ENCODE assay signal across 8 cellular contexts in genomic region chr19:24032651-24033050, GRCh38. TPM values are rescaled to one million over a fixed set of nuclear protein-coding genes. Genes with fewer than 3 reads are reported as not detected.
DNase-seq lines count a peak whose midpoint lies in the region; ATAC-seq and TF ChIP-seq lines count a peak whose summit lies in the region.

No MANE protein-coding gene starts in this region.

- peak overlapping the region; percentile 28; the same call in 1 of the 2 replicates for H3K4me3 ChIP-seq in GM12864 (ENCODE audit: low read depth, low read length)
- H3K4me3 ChIP-seq in SK-N-SH (ENCODE audit: low read depth in 2 of 2, low read length in 1 of 2): peak overlapping the region; percentile 70 to 96
- peak overlapping the region; percentile 50 to 94 (median 86) for H3K4me3 ChIP-seq in esophagus squamous epithelium
- peak overlapping the region; percentile 69 to 85 (median 74) for H3K4me3 ChIP-seq in sigmoid colon
- peak overlapping the region in 1 of 2 donors; percentile 88 for H3K4me3 ChIP-seq in aorta (ENCODE audit: low read length in 2 of 2)

- peak overlapping the region; percentile 98 for H2AFZ ChIP-seq in SK-N-SH (ENCODE audit: low read depth)

- H3K27ac ChIP-seq in SK-N-SH (ENCODE audit: low read depth in 2 of 2, low read length in 1 of 2): peak overlapping the region in 1 of 2 experiments; percentile 97; a peak in 2 of 4 replicates
- peak overlapping the region; percentile 89 to 98 (median 96) for H3K27ac ChIP-seq in esophagus squamous epithelium
- H3K27ac ChIP-seq in sigmoid colon: peak overlapping the region; percentile 92 to 96 (median 95)
- H3K27ac ChIP-seq in aorta (ENCODE audit: low read depth in 1 of 2, low read length in 2 of 2): peak overlapping the region in 1 of 2 donors; percentile 45

- H3K4me2 ChIP-seq in SK-N-SH: peak overlapping the region; percentile 80

- H3K9me3 ChIP-seq in SK-N-SH: no peaks in the 10 kb centered on the region
- H3K9me3 ChIP-seq in esophagus squamous epithelium: no peaks in the 10 kb centered on the region
- H3K9me3 ChIP-seq in sigmoid colon: no peaks in the 10 kb centered on the region
- H3K9me3 ChIP-seq in aorta (ENCODE audit: control insufficient read depth, low read length): no peaks in the 10 kb centered on the region

- H3K27me3 ChIP-seq in SK-N-SH (ENCODE audit: insufficient read depth) (no peaks in the 10 kb centered on the region), esophagus squamous epithelium (no peaks in the 10 kb centered on the region), sigmoid colon (no peaks in the 10 kb centered on the region), aorta (ENCODE audit: control insufficient read depth in 1 of 2, insufficient read depth in 2 of 2, low read length in 1 of 2) (no peaks in the 10 kb centered on the region)

- H3K4me1 ChIP-seq in SK-N-SH (ENCODE audit: control insufficient read depth in 1 of 2, insufficient read depth in 2 of 2, low read depth in 1 of 2, low read length in 1 of 2) (peaks cover 5% of the 10 kb centered on the region in 2 experiments; a peak in 2 of 4 replicates), esophagus squamous epithelium (peaks cover 7 to 37% (median 21%) of the 10 kb centered on the region in 3 donors), sigmoid colon (peaks cover 0 to 31% (median 24%) of the 10 kb centered on the region in 4 donors), aorta (ENCODE audit: control insufficient read depth in 1 of 2, insufficient read depth in 2 of 2, low read length in 2 of 2) (peaks cover 0 to 2% of the 10 kb centered on the region in 2 donors)

- TF ChIP-seq POLR2A in esophagus squamous epithelium (IDR thresholded peaks at IDR 0.05): no peak
- TF ChIP-seq POLR2A in sigmoid colon (IDR thresholded peaks at IDR 0.05): no peak

- peaks cover 39% of the 10 kb centered on the region for H3K79me2 ChIP-seq in SK-N-SH (ENCODE audit: insufficient read depth)

- H3K9me2 ChIP-seq in SK-N-SH: no peaks in the 10 kb centered on the region

- POLR2A ChIA-PET in SK-N-SH (lab: Yijun Ruan, JAX): interaction anchor here (0.6 to 2.2 kb wide), 7 partner anchors 9 to 617 kb away, joined by 3 to 22 read pairs (median 8); partner anchors contain the start of genes ZNF254 and ZNF681

- TF ChIP-seq RAD21 in SK-N-SH (IDR thresholded peaks at IDR 0.05; ENCODE audit: low read length): no peak

- TF ChIP-seq EP300 in SK-N-SH (IDR thresholded peaks at IDR 0.05; ENCODE audit: borderline replicate concordance in 1 of 2, low read depth in 1 of 2, low read length in 1 of 2) (no peak), sigmoid colon (IDR thresholded peaks at IDR 0.05) (no peak)

- peaks cover 9 to 18% of the 10 kb centered on the region in 2 experiments for H3K36me3 ChIP-seq in SK-N-SH (replicated peaks in 1 of 2; ENCODE audit: control insufficient read depth in 1 of 2, insufficient read depth in 2 of 2, low read length in 1 of 2)
- H3K36me3 ChIP-seq in esophagus squamous epithelium: peaks cover 0 to 23% (median 0%) of the 10 kb centered on the region in 3 donors
- H3K36me3 ChIP-seq in sigmoid colon: peaks cover 0 to 19% (median 5%) of the 10 kb centered on the region in 4 donors
- no peaks in the 10 kb centered on the region for H3K36me3 ChIP-seq in aorta (ENCODE audit: control insufficient read depth in 1 of 2, insufficient read depth in 2 of 2, low read length in 1 of 2)

- peak overlapping the region; percentile 98; the same call in 1 of the 2 replicates for H3K9ac ChIP-seq in SK-N-SH

- H4K20me1 ChIP-seq in SK-N-SH (ENCODE audit: insufficient read depth): no peaks in the 10 kb centered on the region; the same call in none of the 2 replicates

- no peak for TF ChIP-seq CTCF in GM12864 (IDR thresholded peaks at IDR 0.05; ENCODE audit: low read depth, low read length, missing control alignments)
- TF ChIP-seq CTCF in SK-N-SH (IDR thresholded peaks at IDR 0.05): no peak
- no peak for TF ChIP-seq CTCF in esophagus squamous epithelium (IDR thresholded peaks at IDR 0.05)
- no peak for TF ChIP-seq CTCF in sigmoid colon (IDR thresholded peaks at IDR 0.05)

- 49% methylated on average over 15 of the region's 15 CpGs for WGBS in SK-N-SH (ENCODE audit: low lambda C conversion rate)
- WGBS in esophagus squamous epithelium, 2 donors: 71 to 75% methylated on average over 13 to 15 of the region's 15 CpGs
- WGBS in sigmoid colon, 2 donors: 55 to 82% methylated on average over 15 of the region's 15 CpGs
- WGBS in aorta, 2 donors: 73 to 78% methylated on average over 15 of the region's 15 CpGs

- CTCF ChIA-PET in SK-N-SH (lab: Yijun Ruan, JAX): interaction anchor here (0.6 to 1.3 kb wide), 2 partner anchors 43 to 128 kb away, joined by 3 read pairs; no protein-coding TSS in a partner anchor

- intact Hi-C loops in esophagus squamous epithelium (cut with DNase I): no loop called here
- intact Hi-C loops in sigmoid colon (cut with DNase I): loop anchor here (5.0 to 10.0 kb wide), 5 partner anchors 120 to 758 kb away; partner anchors contain the start of genes ZNF675, ZNF681, ZNF726 and ZNF91
- intact Hi-C loops in aorta (cut with DNase I): loop anchor here (2.0 to 5.0 kb wide), 2 partner anchors 270 to 274 kb away; partner anchors contain the start of gene ZNF681 (in 1 of the 2)

- DNase-seq in GM12864 (ENCODE audit: low read depth): no peak
- no peak for DNase-seq in SK-N-SH
- DNase-seq in esophagus squamous epithelium (lab: John Stamatoyannopoulos, UW): no peak
- DNase-seq in sigmoid colon: no peak
- DNase-seq in HT-29 (ENCODE audit: low spot score): no peak
- no peak for DNase-seq in A172 (ENCODE audit: low spot score)
- no peak for DNase-seq in stimulated activated naive CD4-positive, alpha-beta T cell treated with Interleukin-2 at 50 U/mL for 16 hours (lab: John Stamatoyannopoulos, UW)
- no peak for DNase-seq in aorta

- ATAC-seq in aorta (ENCODE audit: low FRiP score): no peak

- peaks cover 15% of the 10 kb centered on the region for H3F3A ChIP-seq in SK-N-SH (replicated peaks; ENCODE audit: insufficient read depth)

TF ChIP-seq in SK-N-SH, 30 proteins besides CTCF, POLR2A, EP300 and RAD21 (continues in another document):
- TF ChIP-seq FOXM1 (IDR thresholded peaks at IDR 0.05; ENCODE audit: low read depth): no peak
- no peak for TF ChIP-seq USF2 (IDR thresholded peaks at IDR 0.05; ENCODE audit: borderline replicate concordance, low read depth, low read length)
- no peak for TF ChIP-seq PBX3 (IDR thresholded peaks at IDR 0.05)
- TF ChIP-seq MAX (IDR thresholded peaks at IDR 0.05; ENCODE audit: low read depth): no peak
- no peak for TF ChIP-seq USF1 (IDR thresholded peaks at IDR 0.05; ENCODE audit: borderline replicate concordance, low read depth)
- no peak for TF ChIP-seq CHD2 (IDR thresholded peaks at IDR 0.05; ENCODE audit: low read length, partially characterized antibody)
- TF ChIP-seq SIN3A (IDR thresholded peaks at IDR 0.05; ENCODE audit: borderline replicate concordance, low read depth, low read length): no peak
- TF ChIP-seq NFIC (IDR thresholded peaks at IDR 0.05; ENCODE audit: borderline replicate concordance): no peak

RNA-seq across cellular contexts. Expression of gene ZNF254, which starts 54.3 kb away (rescaled TPM):
- polyA plus RNA-seq in SK-N-SH (2012; rRNA removed): 3.1 and 4.2 TPM in 2 replicates
- polyA plus RNA-seq in SK-N-SH (2012; cell fraction: cytosol; rRNA removed): 3.9 and 5.2 TPM in 2 replicates
- polyA plus RNA-seq in SK-N-SH (2012; cell fraction: nucleus; rRNA removed): 3.4 and 6.1 TPM in 2 replicates
- total RNA-seq in esophagus squamous epithelium: 10 to 100 TPM in 1 of 4 donors, 1 to 10 TPM in 3; 6.1 to 18.3 (median 8.8) TPM
- total RNA-seq in sigmoid colon: 10 to 100 TPM; 11.3 to 23.0 (median 18.7) TPM
- polyA plus RNA-seq in sigmoid colon: 10 to 100 TPM in 1 of 3 donors, 1 to 10 TPM in 2; 5.5 to 11.6 (median 6.0) TPM
- total RNA-seq in HT-29 (2014; rRNA removed; shearing (Covaris generic)): 0.89 and 1.0 TPM in 2 replicates
- 16.6 and 18.2 TPM in 2 replicates for total RNA-seq in A172 (2014; rRNA removed; shearing (Covaris generic))
- 10 to 100 TPM; 13.8 to 23.5 TPM for total RNA-seq in aorta
- 1 to 10 TPM; 2.9 to 4.3 TPM for polyA plus RNA-seq in aorta
